ENCODE assay signal across 8 cellular contexts in genomic region chr17:17972126-17972951, GRCh38. TPM values are rescaled to one million over a fixed set of nuclear protein-coding genes. Genes with fewer than 3 reads are reported as not detected.
DNase-seq lines count a peak whose midpoint lies in the region; ATAC-seq and TF ChIP-seq lines count a peak whose summit lies in the region.

DRC3 (plus strand) TSS chr17:17972862; CDS start chr17:17977599, 4,737 bp downstream.
TOM1L2 (minus strand) TSS chr17:17972400; CDS start chr17:17972313, 87 bp downstream.

- peaks cover under 1 to 54% (median 29%) of the 10 kb centered on the region in 9 donors for H3K4me1 ChIP-seq in heart right ventricle

- CTCF ChIA-PET in T-cell (lab: Charles Lee) = interaction anchor here in 1 of 2 donors (0.5 to 1.4 kb wide), 10 partner anchors 10 to 580 kb away, joined by 3 to 8 read pairs (median 3); no protein-coding TSS in a partner anchor

- POLR2A ChIA-PET in T-cell (lab: Charles Lee) = interaction anchor here (0.5 to 1.6 kb wide), 9 partner anchors 12 to 1405 kb away, joined by 3 to 9 read pairs (median 5); partner anchors contain the start of genes FLCN (in 1 of the 2) and SREBF1 (in 1 of the 2)

- H3K9me3 Mint-ChIP-seq in T-cell (no peaks in the 10 kb centered on the region), type B pancreatic cell (no peaks in the 10 kb centered on the region)

- no peak for TF ChIP-seq CTCF in GM13977 (IDR thresholded peaks at IDR 0.05; ENCODE audit: extremely low read depth, insufficient read depth, missing control alignments)
- peak in 7 of 9 donors; percentile 15 to 51 (median 37) for TF ChIP-seq CTCF in heart right ventricle (IDR thresholded peaks at IDR 0.05)
- TF ChIP-seq CTCF in type B pancreatic cell (conservative IDR thresholded peaks at IDR 0.05) = peak; percentile 41

- in situ Hi-C loops in GM13977 (cut with MboI; ENCODE audit: low pct_unique_long_range_greater_than_20kb, low sequenced_read_pairs, unreplicated experiment) = no loop called here

- DNase-seq in GM13977 (ENCODE audit: low spot score) = peak; percentile 99
- peak; percentile 100 for DNase-seq in NCI-H146 (lab: John Stamatoyannopoulos, UW)
- peak; percentile 98 to 100 (median 100) for DNase-seq in T-cell
- peak; percentile 100 for DNase-seq in amniotic stem cell (lab: John Stamatoyannopoulos, UW)
- DNase-seq in heart right ventricle = peak; percentile 100
- DNase-seq in pons (ENCODE audit: low spot score) = peak; percentile 100
- DNase-seq in type B pancreatic cell (ENCODE audit: extremely low spot score, unreplicated experiment) = peak; percentile 100

- no peaks in the 10 kb centered on the region for H3K27me3 ChIP-seq in heart right ventricle

- peaks cover 3% of the 10 kb centered on the region for H3K36me3 Mint-ChIP-seq in T-cell
- no peaks in the 10 kb centered on the region for H3K36me3 Mint-ChIP-seq in type B pancreatic cell

- H3K9me3 ChIP-seq in heart right ventricle = no peaks in the 10 kb centered on the region

- ATAC-seq in HG02870 (IDR thresholded peaks at IDR 0.05; ENCODE audit: unreplicated experiment) (peak; percentile 90), T-cell (replicated peaks in 1 of 4) (peak; percentile 88 to 92 (median 90)), heart right ventricle (peak; percentile 96 to 98 (median 98))

- no peaks in the 10 kb centered on the region for H3K36me3 ChIP-seq in heart right ventricle

- H3K4me3 ChIP-seq in heart right ventricle = peak within 1 kb of the TSS; percentile 73 to 97 (median 94)

- WGBS in heart right ventricle, 2 donors = 0 to 1% methylated on average over 59 of the region's 59 CpGs

- intact Hi-C loops in heart right ventricle (cut with DNase I) = loop anchor here in 8 of 10 donors (5.0 to 10.0 kb wide), 9 partner anchors 40 to 95 kb away; partner anchors contain the start of genes ATPAF2 (in 3 of the 8) and GID4 (in 3 of the 8)

- H3K4me1 Mint-ChIP-seq in T-cell = peaks cover 34 to 48% (median 44%) of the 10 kb centered on the region in 3 donors
- peaks cover 19% of the 10 kb centered on the region for H3K4me1 Mint-ChIP-seq in type B pancreatic cell (ENCODE audit: unreplicated experiment)

- H3K27ac Mint-ChIP-seq in T-cell (peak within 1 kb of the TSS; percentile 91 to 92), type B pancreatic cell (peak within 1 kb of the TSS; percentile 96)

- no peaks in the 10 kb centered on the region for H3K27me3 Mint-ChIP-seq in T-cell
- H3K27me3 Mint-ChIP-seq in type B pancreatic cell = no peaks in the 10 kb centered on the region

- H3K4me3 Mint-ChIP-seq in T-cell (peak within 1 kb of the TSS; percentile 83 to 96 (median 91)), type B pancreatic cell (peak within 1 kb of the TSS; percentile 96)

- peak within 1 kb of the TSS; percentile 79 to 96 (median 94) for H3K27ac ChIP-seq in heart right ventricle

RNA-seq across cellular contexts. Expression of gene DRC3, which starts in this region (rescaled TPM):
- total RNA-seq in T-cell (under 1 TPM in 3 of 5 donors, not detected in 2; 0.32 to 0.58 (median 0.53) TPM), heart right ventricle (1 to 10 TPM; 1.1 to 2.6 (median 2.0) TPM), type B pancreatic cell (ENCODE audit: low replicate concordance) (3.4 and 8.9 TPM in 2 replicates)
- polyA plus RNA-seq in heart right ventricle = 1 to 10 TPM in 1 of 2 donors, under 1 TPM in 1; 0.55 to 3.0 TPM

RNA-seq across cellular contexts. Expression of gene TOM1L2, which starts in this region (rescaled TPM):
- total RNA-seq in T-cell (10 to 100 TPM; 57.5 to 71.5 (median 61.9) TPM), heart right ventricle (100 to 1,000 TPM; 174 to 331 (median 290) TPM), type B pancreatic cell (ENCODE audit: low replicate concordance) (62.5 and 107 TPM in 2 replicates)
- polyA plus RNA-seq in heart right ventricle = 100 to 1,000 TPM in 1 of 2 donors, 10 to 100 TPM in 1; 46.4 to 114 TPM

Comparison
In these comparisons a context has a peak if more than half of its experiments do, and no peak if none do; other contexts are left out.
1. Peak in every context shown above with its lines: DNase-seq, ATAC-seq, H3K4me3 ChIP-seq and H3K27ac ChIP-seq.